Comparison of ENCODE assay signal across 25 cellular contexts in genomic region chr12:31343139-31343538, GRCh38. TPM values are rescaled to one million over a fixed set of nuclear protein-coding genes. Genes with fewer than 3 reads are reported as not detected.
DNase-seq lines count a peak whose midpoint lies in the region; ATAC-seq, FAIRE-seq and TF ChIP-seq lines count a peak whose summit lies in the region.
"Had no signal": no experiment of that assay in that cellular context is flagged by ENCODE, and none has a peak within 500 bp of the region (broad histone marks: within the 10 kb centered on the region; RNA-seq: fewer than 3 reads in every experiment).

No MANE protein-coding gene starts in this region.

- WGBS in K562 (ENCODE audit: insufficient coverage, low coverage, missing lambda C conversion rate), result 8% methylated on average over 8 of the region's 8 CpGs

- H2AFZ ChIP-seq in K562 (ENCODE audit: low read depth, low read length), result no peak overlapping the region

- BruUV-seq in K562 (replicated peaks; lab: Mats Ljungman, UMichigan), result no TSS peak

- no peaks in the 10 kb centered on the region for H3K36me3 Mint-ChIP-seq in nephron progenitor cell (ENCODE audit: low read depth)
- H3K36me3 Mint-ChIP-seq: CD14-positive monocyte; CD4-positive, alpha-beta memory T cell; CD4-positive, CD25-positive, alpha-beta regulatory T cell; CD8-positive, alpha-beta memory T cell had no signal

- H4K20me1 ChIP-seq in K562 (replicated peaks; ENCODE audit: control insufficient read depth, insufficient read depth, low read length), result no peaks in the 10 kb centered on the region
- H4K20me1 ChIP-seq: BLaER1 had no signal

- POLR2A ChIA-PET in K562 (lab: Yijun Ruan, JAX), result interaction anchor here (0.9 kb wide), 1 partner anchor 12 kb away, joined by 3 read pairs; no protein-coding TSS in a partner anchor

- no peaks in the 10 kb centered on the region for H3K36me3 ChIP-seq in K562 (ENCODE audit: control insufficient read depth, insufficient read depth, low read length)
- H3K36me3 ChIP-seq: BE2C, BLaER1 had no signal

- no peaks in the 10 kb centered on the region for H3K9me1 ChIP-seq in K562 (ENCODE audit: control insufficient read depth, insufficient read depth, low read length)

- H3K4me3 Mint-ChIP-seq in nephron progenitor cell, result no peak overlapping the region
- H3K4me3 Mint-ChIP-seq: CD14-positive monocyte; CD4-positive, alpha-beta memory T cell; CD8-positive, alpha-beta memory T cell had no signal

- H3K27ac ChIP-seq in K562 (ENCODE audit: extremely low read depth, low read depth, low read length), result no peak overlapping the region
- H3K27ac ChIP-seq: BLaER1 had no signal

- in situ Hi-C loops in K562 (cut with MboI), result no loop called here

- peaks cover 3% of the 10 kb centered on the region for H3K9me3 Mint-ChIP-seq in nephron progenitor cell
- H3K9me3 Mint-ChIP-seq: CD14-positive monocyte; CD4-positive, alpha-beta memory T cell; CD8-positive, alpha-beta memory T cell had no signal

- no peaks in the 10 kb centered on the region; a peak in 1 of 5 replicates for H3K4me1 ChIP-seq in K562 (replicated peaks in 1 of 2; ENCODE audit: control insufficient read depth in 2 of 2, insufficient read depth in 2 of 2, low read length in 2 of 2)
- H3K4me1 ChIP-seq: BE2C, BLaER1 had no signal

- TF ChIP-seq RAD21 in K562 (CRISPR knock-in tag; conservative IDR thresholded peaks at IDR 0.05 in 1 of 2, IDR thresholded peaks at IDR 0.05 in 1 of 2), result no peak

- H3K4me3 ChIP-seq in K562, result no peak overlapping the region
- H3K4me3 ChIP-seq: BLaER1 had no signal

- ATAC-seq in K562, result no peak
- ATAC-seq in GM21529 (IDR thresholded peaks at IDR 0.05; ENCODE audit: unreplicated experiment), result no peak

- H3K9me3 ChIP-seq in K562 (replicated peaks; ENCODE audit: control insufficient read depth, insufficient read depth, low read depth, low read length), result no peaks in the 10 kb centered on the region
- H3K9me3 ChIP-seq: BE2C, BLaER1 had no signal

- intact Hi-C loops in K562 (cut with micrococcal nuclease), result no loop called here

- no peak for FAIRE-seq in K562 (lab: Jason Lieb, UNC)
- FAIRE-seq: A204.1, G401.6, GM12891, GM19239 had no signal

- no peak for TF ChIP-seq EP300 in K562 (IDR thresholded peaks at IDR 0.05; ENCODE audit: low read length)

- no peaks in the 10 kb centered on the region for H3K27me3 Mint-ChIP-seq in nephron progenitor cell (ENCODE audit: low read depth, poor library complexity)
- H3K27me3 Mint-ChIP-seq: CD8-positive, alpha-beta memory T cell had no signal

- H3K4me2 ChIP-seq in K562 (ENCODE audit: insufficient read depth, low read length), result no peak overlapping the region
- H3K4me2 ChIP-seq: BLaER1 had no signal

- TF ChIP-seq CTCF in K562 (IDR thresholded peaks at IDR 0.05 in 2 of 3, conservative IDR thresholded peaks at IDR 0.05 in 1 of 3; ENCODE audit: insufficient read depth in 2 of 3, low read depth in 1 of 3, low read length in 3 of 3) (no peak), nephron progenitor cell (IDR thresholded peaks at IDR 0.05) (no peak)

- H3K27ac Mint-ChIP-seq in nephron progenitor cell, result peak overlapping the region; percentile 47
- H3K27ac Mint-ChIP-seq: CD4-positive, alpha-beta memory T cell; CD4-positive, CD25-positive, alpha-beta regulatory T cell had no signal

- no peak for DNase-seq in K562 (ENCODE audit: extremely low read depth in 1 of 4, low spot score in 3 of 4)
- no peak for DNase-seq in nephron progenitor cell
- no peak for DNase-seq in pons (ENCODE audit: low spot score)
- DNase-seq in medulla oblongata (ENCODE audit: extremely low spot score), result no peak
- DNase-seq: 8988T; ACHN; BE2C; C1 segment of cervical spinal cord; CD4-positive, alpha-beta memory T cell; CD4-positive, CD25-positive, alpha-beta regulatory T cell; CD8-positive, alpha-beta memory T cell; COR-L47; DMS 273 treated with DMSO at 0.1 percent for 48 hours; DMS153; DMS53; DMS79; DND-41; GF-D8 had no signal

- H3K79me2 ChIP-seq in K562 (ENCODE audit: control insufficient read depth, insufficient read depth, low read length), result no peaks in the 10 kb centered on the region

- CTCF ChIA-PET in K562 (lab: Yijun Ruan, JAX; ENCODE audit: low intra/inter-chr PET ratio), result no interaction called here

- peaks cover 17 to 33% of the 10 kb centered on the region in 2 experiments for H3K27me3 ChIP-seq in K562 (ENCODE audit: control insufficient read depth in 2 of 2, insufficient read depth in 2 of 2, low read length in 2 of 2)
- H3K27me3 ChIP-seq: BE2C, BLaER1 had no signal

- TF ChIP-seq POLR2A in K562 (conservative IDR thresholded peaks at IDR 0.05), result no peak

- H3K9ac ChIP-seq in K562 (ENCODE audit: insufficient read depth in 1 of 2, low read depth in 2 of 2, low read length in 2 of 2), result no peak overlapping the region
- H3K9ac ChIP-seq: BLaER1 had no signal

- peaks cover 46% of the 10 kb centered on the region for H3K4me1 Mint-ChIP-seq in nephron progenitor cell

TF ChIP-seq in K562, 482 proteins besides CTCF, POLR2A, EP300 and RAD21:
- no peak for TF ChIP-seq ZNF121 (CRISPR knock-in tag; conservative IDR thresholded peaks at IDR 0.05)
- TF ChIP-seq TFE3 (CRISPR knock-in tag; IDR thresholded peaks at IDR 0.05), result peak; percentile 52
- TF ChIP-seq FOXO4 (CRISPR knock-in tag; IDR thresholded peaks at IDR 0.05), result no peak
- peak; percentile 66 for TF ChIP-seq BHLHE40 (IDR thresholded peaks at IDR 0.05; ENCODE audit: low read length)
- no peak for TF ChIP-seq TGIF2 (CRISPR knock-in tag; IDR thresholded peaks at IDR 0.05)
- TF ChIP-seq USF2 (CRISPR knock-in tag; IDR thresholded peaks at IDR 0.05), result peak; percentile 73
- TF ChIP-seq RAD51 (IDR thresholded peaks at IDR 0.05; ENCODE audit: borderline replicate concordance, low read depth), result peak; percentile 59
- TF ChIP-seq SPI1 (IDR thresholded peaks at IDR 0.05; ENCODE audit: borderline replicate concordance, low read depth, low read length), result 0 out of 2 replicates have a peak, but pooled peaks have one; percentile 11
TF ChIP-seq in K562: peak in this region for 5.

RNA-seq across cellular contexts. Expression of gene SINHCAF, which starts 17.2 kb away (rescaled TPM):
- total RNA-seq in K562 (2011; cell fraction: chromatin; rRNA removed; ENCODE audit: low replicate concordance), result 40.4 and 89.7 TPM in 2 replicates
- 29.2 and 31.7 TPM in 2 replicates for total RNA-seq in K562 (2011; cell fraction: nucleolus; rRNA removed)
- total RNA-seq in K562 (2011; cell fraction: nucleoplasm; rRNA removed), result 62.3 and 112 TPM in 2 replicates
- 57.6 and 73.2 TPM in 2 replicates for total RNA-seq in K562 (2014; rRNA removed)
- 118 and 135 TPM in 2 replicates for total RNA-seq in K562 (2014; rRNA removed; fragmentation: Illumina TruSeq; extraction: Trizol)
- 75.4 and 94.6 TPM in 2 replicates for total RNA-seq in K562 (2015; rRNA removed; fragmentation: Illumina TruSeq; extraction: Trizol)
- 99.3 and 110 TPM in 2 replicates for total RNA-seq in K562 (2021)
- 83.8 and 100 TPM in 2 replicates for polyA plus RNA-seq in K562 (2011; rRNA removed)
- 17.5 and 41.7 TPM in 2 replicates for polyA plus RNA-seq in K562 (2011; cell fraction: cytosol; rRNA removed)
- polyA plus RNA-seq in K562 (2011; cell fraction: nucleus; rRNA removed), result 24.2 and 26.2 TPM in 2 replicates
- polyA plus RNA-seq in K562 (2012), result 45.8 and 57.9 TPM in 2 replicates
- 157 and 185 TPM in 2 replicates for polyA plus RNA-seq in K562 (2014; fragmentation: Illumina TruSeq; extraction: Trizol)
- polyA plus RNA-seq in K562 (2014; fragmentation: Nextera tagmentation; extraction: Ambion mirVana), result 100 to 1,000 TPM; 141 to 165 TPM
- 76.8 and 105 TPM in 2 replicates for polyA plus RNA-seq in K562 (2014; rRNA removed)
- 70.8 and 77.5 TPM in 2 replicates for polyA minus RNA-seq in K562 (2011; rRNA and poly(A)+ RNA removed)
- 42.1 and 62.9 TPM in 2 replicates for polyA minus RNA-seq in K562 (2011; cell fraction: cytosol; rRNA and poly(A)+ RNA removed)
- polyA minus RNA-seq in K562 (2011; cell fraction: nucleus; rRNA and poly(A)+ RNA removed), result 29.1 and 38.5 TPM in 2 replicates
